Comparison of ENCODE assay signal across 11 cellular contexts in the genomic region with DNA sequence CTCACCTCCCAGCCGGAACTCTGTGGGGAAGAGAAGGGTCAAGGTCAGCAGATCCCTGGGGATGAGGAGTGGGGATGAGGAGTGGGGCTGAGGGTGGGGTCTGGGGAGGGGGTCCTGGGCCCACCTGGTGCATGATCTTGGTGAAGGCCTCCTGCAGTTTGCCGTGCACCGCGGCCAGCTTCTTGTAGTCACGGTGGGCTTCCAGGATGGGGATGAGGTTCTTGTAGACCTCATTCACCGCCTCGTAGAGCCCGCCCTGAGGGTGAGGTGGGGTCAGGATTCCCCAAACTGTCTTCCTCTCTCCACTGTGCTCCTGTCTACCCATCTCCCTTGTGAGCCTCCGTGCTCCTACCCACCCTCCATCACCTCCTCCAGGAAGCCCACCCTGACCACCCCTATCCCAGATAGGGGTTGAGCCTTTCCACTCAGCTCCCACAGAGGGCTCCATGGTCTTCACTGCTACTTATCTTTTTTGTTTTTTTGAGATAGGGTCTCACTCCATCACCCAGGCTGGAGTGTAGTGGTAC. TPM values are rescaled to one million over a fixed set of nuclear protein-coding genes. Genes with fewer than 3 reads are reported as not detected.
A peak's percentile ranks its signal among the peaks of the same experiment; 100 is the strongest.
DNase-seq lines count a peak whose midpoint lies in the region; ATAC-seq and TF ChIP-seq lines count a peak whose summit lies in the region.
"Had no signal": no experiment of that assay in that cellular context is flagged by ENCODE, and none has a peak within 500 bp of the region (broad histone marks: within the 10 kb centered on the region; RNA-seq: fewer than 3 reads in every experiment).

No MANE protein-coding gene starts in this region.

- no peak for ATAC-seq in lung (ENCODE audit: insufficient read depth, low FRiP score)

- H3K9ac ChIP-seq in subcutaneous abdominal adipose tissue (ENCODE audit: low read length in 5 of 5) = no peak overlapping the region

- H3K9me3 ChIP-seq in lung (ENCODE audit: control insufficient read depth in 2 of 2, insufficient read depth in 1 of 2, low read length in 1 of 2) (no peaks in the 10 kb centered on the region), subcutaneous abdominal adipose tissue (ENCODE audit: control insufficient read depth in 5 of 5, low read length in 5 of 5) (no peaks in the 10 kb centered on the region)
- H3K9me3 ChIP-seq: mucosa of descending colon had no signal

- no peaks in the 10 kb centered on the region for H3K36me3 Mint-ChIP-seq in HFFc6 (ENCODE audit: low read depth)
- H3K36me3 Mint-ChIP-seq in progenitor cell of endocrine pancreas (ENCODE audit: insufficient read depth) = peaks cover 5% of the 10 kb centered on the region
- H3K36me3 Mint-ChIP-seq: CD8-positive, alpha-beta memory T cell had no signal

- H3K27ac Mint-ChIP-seq in HFFc6 (peak overlapping the region; percentile 97), progenitor cell of endocrine pancreas (no peak overlapping the region)

- DNase-seq in HFFc6 (no peak), caudate nucleus (lab: John Stamatoyannopoulos, UW) (peak in 1 of 61 donors; percentile 37), lung (ENCODE audit: low spot score) (no peak), progenitor cell of endocrine pancreas (ENCODE audit: low spot score, unreplicated experiment) (no peak), activated gamma-delta T cell treated with Interleukin-2 at 50 U/mL for 16 hours (no peak), HEK293T (ENCODE audit: extremely low spot score) (no peak), HuH-7 (ENCODE audit: low spot score) (no peak)

- CTCF ChIA-PET in HEK293T (lab: Yijun Ruan, JAX) = interaction anchor here (1.8 kb wide), 1 partner anchor 66 kb away, joined by 7 read pairs; no protein-coding TSS in a partner anchor

- peak; percentile 70 for TF ChIP-seq CTCF in HFFc6 (IDR thresholded peaks at IDR 0.05)
- TF ChIP-seq CTCF in lung (IDR thresholded peaks at IDR 0.05; ENCODE audit: control extremely low read depth, extremely low read depth) = no peak
- TF ChIP-seq CTCF in progenitor cell of endocrine pancreas (IDR thresholded peaks at IDR 0.05; ENCODE audit: unreplicated experiment) = no peak

- no peaks in the 10 kb centered on the region for H3K27me3 ChIP-seq in lung (ENCODE audit: control insufficient read depth, insufficient read depth)
- H3K27me3 ChIP-seq in subcutaneous abdominal adipose tissue (ENCODE audit: control insufficient read depth in 5 of 5, insufficient read depth in 4 of 5, low read length in 5 of 5) = no peaks in the 10 kb centered on the region

- H3K9me3 Mint-ChIP-seq in HFFc6 (no peaks in the 10 kb centered on the region; the same call in 1 of the 2 replicates), progenitor cell of endocrine pancreas (ENCODE audit: low read depth) (no peaks in the 10 kb centered on the region)
- H3K9me3 Mint-ChIP-seq: CD8-positive, alpha-beta memory T cell had no signal

- H3K4me3 Mint-ChIP-seq in HFFc6 (no peak overlapping the region), progenitor cell of endocrine pancreas (ENCODE audit: low read depth) (no peak overlapping the region)
- H3K4me3 Mint-ChIP-seq: CD8-positive, alpha-beta memory T cell had no signal

- H3K27ac ChIP-seq in caudate nucleus (ENCODE audit: low read depth, low read length) (peak overlapping the region; percentile 11), lung (ENCODE audit: low read depth in 1 of 2, low read length in 1 of 2) (peak overlapping the region; percentile 26 to 90), subcutaneous abdominal adipose tissue (ENCODE audit: low read depth, low read length) (peak overlapping the region; percentile 90)

- no peaks in the 10 kb centered on the region for H3K4me1 ChIP-seq in lung (ENCODE audit: control insufficient read depth in 2 of 2, insufficient read depth in 2 of 2, low read length in 2 of 2)
- peaks cover 0 to 31% (median 21%) of the 10 kb centered on the region in 5 donors for H3K4me1 ChIP-seq in subcutaneous abdominal adipose tissue (ENCODE audit: control insufficient read depth in 5 of 5, insufficient read depth in 5 of 5, low read length in 5 of 5)

- H3K27me3 Mint-ChIP-seq in HFFc6 (ENCODE audit: insufficient read depth) = peaks cover 4% of the 10 kb centered on the region
- H3K27me3 Mint-ChIP-seq in progenitor cell of endocrine pancreas = no peaks in the 10 kb centered on the region

- POLR2A ChIA-PET in HEK293T (lab: Yijun Ruan, JAX) = no interaction called here

- no peak overlapping the region for H3K4me3 ChIP-seq in lung
- no peak overlapping the region for H3K4me3 ChIP-seq in subcutaneous abdominal adipose tissue (ENCODE audit: low read depth in 1 of 5, low read length in 5 of 5)
- H3K4me3 ChIP-seq: mucosa of descending colon had no signal

- H3K4me1 Mint-ChIP-seq in HFFc6 (ENCODE audit: low read depth) (peaks cover 31% of the 10 kb centered on the region), progenitor cell of endocrine pancreas (ENCODE audit: low read depth) (no peaks in the 10 kb centered on the region)
- H3K4me1 Mint-ChIP-seq: CD8-positive, alpha-beta memory T cell had no signal

- H3K36me3 ChIP-seq in lung (ENCODE audit: control insufficient read depth in 2 of 2, insufficient read depth in 2 of 2, low read length in 2 of 2) = peaks cover 0 to 35% of the 10 kb centered on the region in 2 donors
- H3K36me3 ChIP-seq in subcutaneous abdominal adipose tissue (ENCODE audit: control insufficient read depth in 5 of 5, insufficient read depth in 5 of 5, low read length in 5 of 5) = peaks cover 0 to 58% (median 51%) of the 10 kb centered on the region in 5 donors

- 76 to 84% methylated on average over 9 of the region's 9 CpGs for WGBS in lung, 2 donors

TF ChIP-seq in HEK293T, 16 proteins besides CTCF, POLR2A, EP300 and RAD21:
- TF ChIP-seq, protein P1, sequence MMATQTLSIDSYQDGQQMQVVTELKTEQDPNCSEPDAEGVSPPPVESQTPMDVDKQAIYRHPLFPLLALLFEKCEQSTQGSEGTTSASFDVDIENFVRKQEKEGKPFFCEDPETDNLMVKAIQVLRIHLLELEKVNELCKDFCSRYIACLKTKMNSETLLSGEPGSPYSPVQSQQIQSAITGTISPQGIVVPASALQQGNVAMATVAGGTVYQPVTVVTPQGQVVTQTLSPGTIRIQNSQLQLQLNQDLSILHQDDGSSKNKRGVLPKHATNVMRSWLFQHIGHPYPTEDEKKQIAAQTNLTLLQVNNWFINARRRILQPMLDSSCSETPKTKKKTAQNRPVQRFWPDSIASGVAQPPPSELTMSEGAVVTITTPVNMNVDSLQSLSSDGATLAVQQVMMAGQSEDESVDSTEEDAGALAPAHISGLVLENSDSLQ (IDR thresholded peaks at IDR 0.05) = no peak
- TF ChIP-seq ZNF384 (IDR thresholded peaks at IDR 0.05) (no peak), ARNT (IDR thresholded peaks at IDR 0.05) (no peak), L3MBTL2 (conservative IDR thresholded peaks at IDR 0.05) (no peak), FOXK2 (IDR thresholded peaks at IDR 0.05) (no peak), NFRKB (IDR thresholded peaks at IDR 0.05) (no peak), BHLHE40 (IDR thresholded peaks at IDR 0.05; ENCODE audit: borderline replicate concordance) (no peak), SP1 (IDR thresholded peaks at IDR 0.05) (no peak), SUZ12 (IDR thresholded peaks at IDR 0.05) (no peak), TARDBP (IDR thresholded peaks at IDR 0.05) (no peak), FOXM1 (IDR thresholded peaks at IDR 0.05; ENCODE audit: borderline replicate concordance) (no peak), HDGF (IDR thresholded peaks at IDR 0.05; ENCODE audit: borderline replicate concordance) (no peak), FOXA1 (IDR thresholded peaks at IDR 0.05) (no peak), ELF4 (IDR thresholded peaks at IDR 0.05) (no peak), LEF1 (IDR thresholded peaks at IDR 0.05; ENCODE audit: borderline replicate concordance) (no peak), CTBP1 (IDR thresholded peaks at IDR 0.05; ENCODE audit: borderline replicate concordance) (no peak)

RNA-seq across cellular contexts. Expression of a gene that starts 6.8 kb away (rescaled TPM):
- 100 to 1,000 TPM; 132 to 167 (median 156) TPM for total RNA-seq in HFFc6 (2021; fragmentation: NEBNext Ultra II Directional; extraction: Animal tissue kit (Norgen Biotek cat#: 25700))
- total RNA-seq in lung (100 to 1,000 TPM; 129 to 164 TPM), progenitor cell of endocrine pancreas (27.6 and 29.1 TPM in 2 replicates)
- 10 to 100 TPM; 90.1 to 96.8 TPM for polyA plus RNA-seq in lung

RNA-seq across cellular contexts. Expression of a gene that starts 35.3 kb away (rescaled TPM):
- total RNA-seq in HFFc6 (2021; fragmentation: NEBNext Ultra II Directional; extraction: Animal tissue kit (Norgen Biotek cat#: 25700)) = not detected
- not detected for total RNA-seq in lung
- 1 to 10 TPM in 1 of 2 donors, under 1 TPM in 1; 0.19 to 1.0 TPM for polyA plus RNA-seq in lung
- total RNA-seq in progenitor cell of endocrine pancreas = not detected in 2 replicates
- total RNA-seq: CD8-positive, alpha-beta memory T cell; mucosa of descending colon; RPMI7951 had no signal
- polyA plus RNA-seq: CD8-positive, alpha-beta memory T cell had no signal

RNA-seq across cellular contexts. Expression of a gene that starts 48.6 kb away (rescaled TPM):
- 10 to 100 TPM; 21.0 to 54.6 (median 50.3) TPM for total RNA-seq in HFFc6 (2021; fragmentation: NEBNext Ultra II Directional; extraction: Animal tissue kit (Norgen Biotek cat#: 25700))
- total RNA-seq in lung (1 to 10 TPM; 2.5 to 5.3 TPM), progenitor cell of endocrine pancreas (22.8 and 24.3 TPM in 2 replicates)
- 1 to 10 TPM; 1.3 to 6.5 TPM for polyA plus RNA-seq in lung
- polyA plus RNA-seq: CD8-positive, alpha-beta memory T cell had no signal

RNA-seq across cellular contexts. Expression of a gene that starts 58.2 kb away (rescaled TPM):
- 10 to 100 TPM; 20.7 to 32.2 (median 22.9) TPM for total RNA-seq in HFFc6 (2021; fragmentation: NEBNext Ultra II Directional; extraction: Animal tissue kit (Norgen Biotek cat#: 25700))
- total RNA-seq in lung (100 to 1,000 TPM in 1 of 2 donors, 10 to 100 TPM in 1; 60.2 to 129 TPM), progenitor cell of endocrine pancreas (88.0 and 89.1 TPM in 2 replicates)
- polyA plus RNA-seq in lung = 10 to 100 TPM; 38.6 to 87.3 TPM

Comparison
In these comparisons a context has a peak if more than half of its experiments do, and no peak if none do; other contexts are left out.
1. H3K27ac ChIP-seq: peak in every context shown above with its lines; median percentile 90 in subcutaneous abdominal adipose tissue; 58 in lung; 11 in caudate nucleus.